ENCODE assay signal across 1 cellular context in genomic region chr6:124961784-124962611, GRCh38.
A peak's percentile ranks its signal among the peaks of the same experiment; 100 is the strongest.
TF ChIP-seq lines count a peak whose summit lies in the region.

TSS of gene RNF217 (plus strand) at chr6:124962437. CDS start at chr6:124962545, 108 bp downstream.

TF ChIP-seq in K562, 482 proteins besides CTCF, POLR2A, EP300 and RAD21 (continued from another document and continues in another):
- TF ChIP-seq CREB3 (tag; conservative IDR thresholded peaks at IDR 0.05; ENCODE audit: low read depth) (no peak), PHB (CRISPR knock-in tag; IDR thresholded peaks at IDR 0.05) (no peak; the same call in 1 of the 2 replicates), SP2 (IDR thresholded peaks at IDR 0.05; ENCODE audit: extremely low read depth, low read depth, low read length, poor library complexity, severe bottlenecking) (no peak), TRIM25 (IDR thresholded peaks at IDR 0.05; ENCODE audit: borderline replicate concordance) (no peak), KLF10 (CRISPR knock-in tag; IDR thresholded peaks at IDR 0.05) (no peak), OTX1 (CRISPR knock-in tag; IDR thresholded peaks at IDR 0.05) (0 out of 2 replicates have a peak, but pooled peaks have one; percentile 63), LARP7 (IDR thresholded peaks at IDR 0.05) (no peak), HSF4 (CRISPR knock-in tag; IDR thresholded peaks at IDR 0.05; ENCODE audit: borderline replicate concordance) (no peak), ZNF354B (CRISPR knock-in tag; IDR thresholded peaks at IDR 0.05) (no peak), PTTG1 (tag; IDR thresholded peaks at IDR 0.05; ENCODE audit: low read depth) (no peak), RNF2 (IDR thresholded peaks at IDR 0.05) (peak; percentile 46; the same call in 1 of the 2 replicates), E2F4 (CRISPR knock-in tag; IDR thresholded peaks at IDR 0.05; ENCODE audit: low read depth) (no peak), TAF15 (IDR thresholded peaks at IDR 0.05; ENCODE audit: low read depth, low read length) (no peak), SNIP1 (IDR thresholded peaks at IDR 0.05; ENCODE audit: low read depth) (no peak), ELK3 (CRISPR knock-in tag; IDR thresholded peaks at IDR 0.05) (no peak), DIDO1 (tag; IDR thresholded peaks at IDR 0.05; ENCODE audit: low read depth) (no peak), HNRNPK (IDR thresholded peaks at IDR 0.05; ENCODE audit: low read depth, low read length, poor library complexity, severe bottlenecking) (no peak), HOXB6 (CRISPR knock-in tag; IDR thresholded peaks at IDR 0.05; ENCODE audit: borderline replicate concordance) (no peak), PATZ1 (CRISPR knock-in tag; IDR thresholded peaks at IDR 0.05; ENCODE audit: borderline replicate concordance) (no peak), ARID3B (CRISPR knock-in tag; IDR thresholded peaks at IDR 0.05; ENCODE audit: borderline replicate concordance) (no peak), CEBPZ (IDR thresholded peaks at IDR 0.05; ENCODE audit: borderline replicate concordance, low read depth, low read length) (no peak), MIER1 (IDR thresholded peaks at IDR 0.05; ENCODE audit: low read depth) (no peak), U2AF2 (optimal IDR thresholded peaks at IDR 0.05; ENCODE audit: low read depth, low read length) (no peak), PCBP1 (IDR thresholded peaks at IDR 0.05; ENCODE audit: low read depth, low read length, poor library complexity, severe bottlenecking) (no peak), ZNF668 (CRISPR knock-in tag; IDR thresholded peaks at IDR 0.05) (no peak), CEBPG (CRISPR knock-in tag; IDR thresholded peaks at IDR 0.05) (no peak), CEBPG (tag; conservative IDR thresholded peaks at IDR 0.05 in 1 of 2, IDR thresholded peaks at IDR 0.05 in 1 of 2) (no peak), MCM7 (IDR thresholded peaks at IDR 0.05) (no peak), ZNF263 (CRISPR knock-in tag; IDR thresholded peaks at IDR 0.05; ENCODE audit: borderline replicate concordance) (no peak), RFX5 (IDR thresholded peaks at IDR 0.05; ENCODE audit: low read depth, low read length) (no peak), ZNF232 (CRISPR knock-in tag; IDR thresholded peaks at IDR 0.05) (no peak), THAP7 (CRISPR knock-in tag; IDR thresholded peaks at IDR 0.05) (no peak), SMARCB1 (IDR thresholded peaks at IDR 0.05; ENCODE audit: insufficient read length, low read depth) (no peak), SRF (CRISPR knock-in tag; IDR thresholded peaks at IDR 0.05) (no peak), PHTF2 (CRISPR knock-in tag; IDR thresholded peaks at IDR 0.05) (no peak), STAT5A (IDR thresholded peaks at IDR 0.05; ENCODE audit: borderline replicate concordance, low read length) (no peak), ARHGAP35 (IDR thresholded peaks at IDR 0.05; ENCODE audit: partially characterized antibody) (no peak), E2F1 (CRISPR knock-in tag; IDR thresholded peaks at IDR 0.05) (no peak), JUNB (CRISPR knock-in tag; conservative IDR thresholded peaks at IDR 0.05) (no peak), ZC3H8 (IDR thresholded peaks at IDR 0.05) (no peak), PHF8 (IDR thresholded peaks at IDR 0.05; ENCODE audit: borderline replicate concordance, low read length) (peak; percentile 74; the same call in 1 of the 2 replicates), NEUROD1 (IDR thresholded peaks at IDR 0.05; ENCODE audit: borderline replicate concordance, low read depth, low read length, partially characterized antibody) (no peak), MTA1 (IDR thresholded peaks at IDR 0.05; ENCODE audit: borderline replicate concordance) (peak; percentile 76), E2F6 (IDR thresholded peaks at IDR 0.05; ENCODE audit: borderline replicate concordance in 1 of 2, extremely low read depth in 1 of 2, insufficient read depth in 1 of 2, insufficient read length in 1 of 2, low read depth in 1 of 2, low read length in 1 of 2, poor library complexity in 1 of 2, severe bottlenecking in 1 of 2) (peak; percentile 7 to 31), LEF1 (IDR thresholded peaks at IDR 0.05) (no peak), ZFPM2 (CRISPR knock-in tag; IDR thresholded peaks at IDR 0.05) (no peak), SMAD3 (CRISPR knock-in tag; conservative IDR thresholded peaks at IDR 0.05) (no peak), ZNF217 (CRISPR knock-in tag; IDR thresholded peaks at IDR 0.05) (no peak), EP400 (IDR thresholded peaks at IDR 0.05) (peak; percentile 39; the same call in 1 of the 2 replicates), SMARCA4 (IDR thresholded peaks at IDR 0.05) (0 out of 2 replicates have a peak, but pooled peaks have one; percentile 31), ZNF280A (IDR thresholded peaks at IDR 0.05; ENCODE audit: low read depth, partially characterized antibody) (no peak), ERF (CRISPR knock-in tag; IDR thresholded peaks at IDR 0.05) (no peak), HMG20A (CRISPR knock-in tag; conservative IDR thresholded peaks at IDR 0.05) (no peak), TAL1 (IDR thresholded peaks at IDR 0.05) (no peak), MECOM (CRISPR knock-in tag; IDR thresholded peaks at IDR 0.05) (no peak), DACH1 (IDR thresholded peaks at IDR 0.05; ENCODE audit: partially characterized antibody) (no peak), CHD1 (IDR thresholded peaks at IDR 0.05; ENCODE audit: low read length) (peak; percentile 68)
